ENCODE assay signal across 10 cellular contexts in the genomic region with DNA sequence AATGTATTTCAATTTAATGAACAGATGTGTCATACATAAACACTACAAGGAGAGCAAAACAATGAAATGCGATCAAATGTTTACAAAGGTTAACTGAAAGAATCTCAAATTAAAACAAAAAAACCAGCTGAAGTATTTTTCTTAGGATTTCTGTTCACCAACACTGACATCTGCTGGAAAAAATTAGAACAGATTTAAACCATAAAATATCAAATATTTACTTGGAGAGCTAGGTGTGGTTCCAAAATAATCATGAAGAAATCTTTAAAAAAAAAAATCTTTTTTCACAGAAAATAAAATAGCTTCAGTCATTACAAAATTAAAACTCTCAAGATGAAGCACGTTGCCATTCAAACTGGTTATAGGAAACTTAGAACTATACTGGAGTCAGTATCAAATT. TPM values are rescaled to one million over a fixed set of nuclear protein-coding genes. Genes with fewer than 3 reads are reported as not detected.
DNase-seq lines count a peak whose midpoint lies in the region; ATAC-seq and TF ChIP-seq lines count a peak whose summit lies in the region.
"Had no signal": no experiment of that assay in that cellular context is flagged by ENCODE, and none has a peak within 500 bp of the region (broad histone marks: within the 10 kb centered on the region; RNA-seq: fewer than 3 reads in every experiment).

No MANE protein-coding gene starts in this region.

- 64% methylated on average over 2 of the region's 2 CpGs for WGBS in SK-N-SH (ENCODE audit: low lambda C conversion rate)
- 84% methylated on average over 2 of the region's 2 CpGs for WGBS in smooth muscle cell (ENCODE audit: low lambda C conversion rate)

- peak; percentile 40; the same call in 1 of the 2 replicates for TF ChIP-seq RAD21 in SK-N-SH (IDR thresholded peaks at IDR 0.05; ENCODE audit: low read length)

- intact Hi-C loops in OCI-LY7 (cut with micrococcal nuclease; ENCODE audit: unreplicated experiment) = no loop called here
- intact Hi-C loops in activated naive CD4-positive, alpha-beta T cell treated with anti-CD3 and anti-CD28 coated beads for 36 hours (cut with micrococcal nuclease) = no loop called here

- H3K36me3 ChIP-seq in SK-N-SH (replicated peaks in 1 of 2; ENCODE audit: control insufficient read depth in 1 of 2, insufficient read depth in 2 of 2, low read length in 1 of 2) (peaks cover 86 to 89% of the 10 kb centered on the region in 2 experiments), OCI-LY7 (ENCODE audit: insufficient read depth, low read length) (peaks cover 99% of the 10 kb centered on the region), smooth muscle cell (ENCODE audit: low read depth) (peaks cover 42% of the 10 kb centered on the region)

- peak; percentile 64 for TF ChIP-seq CTCF in SK-N-SH (IDR thresholded peaks at IDR 0.05)
- TF ChIP-seq CTCF in OCI-LY7 (conservative IDR thresholded peaks at IDR 0.05; ENCODE audit: low read length) = peak; percentile 72
- peak; percentile 41 for TF ChIP-seq CTCF in epithelial cell of proximal tubule (conservative IDR thresholded peaks at IDR 0.05; ENCODE audit: low read depth, low read length)
- TF ChIP-seq CTCF in smooth muscle cell (IDR thresholded peaks at IDR 0.05; ENCODE audit: borderline replicate concordance, insufficient read depth, poor library complexity, severe bottlenecking) = peak; percentile 53

- no peak overlapping the region for H3K4me3 Mint-ChIP-seq in activated naive CD4-positive, alpha-beta T cell treated with anti-CD3 and anti-CD28 coated beads for 36 hours

- H3K79me2 ChIP-seq in SK-N-SH (ENCODE audit: insufficient read depth) (peaks cover 42% of the 10 kb centered on the region), OCI-LY7 (ENCODE audit: insufficient read depth, low read depth, low read length) (peaks cover 20% of the 10 kb centered on the region; the same call in 1 of the 2 replicates), smooth muscle cell (ENCODE audit: low read depth) (peaks cover 13% of the 10 kb centered on the region)

- H3K9me3 ChIP-seq in SK-N-SH = no peaks in the 10 kb centered on the region
- no peaks in the 10 kb centered on the region for H3K9me3 ChIP-seq in OCI-LY7 (ENCODE audit: low read length)
- no peaks in the 10 kb centered on the region for H3K9me3 ChIP-seq in smooth muscle cell (replicated peaks; ENCODE audit: low read depth)
- H3K9me3 ChIP-seq: upper lobe of left lung had no signal

- peaks cover 15% of the 10 kb centered on the region for H3K4me1 Mint-ChIP-seq in activated naive CD4-positive, alpha-beta T cell treated with anti-CD3 and anti-CD28 coated beads for 36 hours (ENCODE audit: low read depth)

- no peak overlapping the region for H3K27ac Mint-ChIP-seq in activated naive CD4-positive, alpha-beta T cell treated with anti-CD3 and anti-CD28 coated beads for 36 hours

- no peak overlapping the region for H2AFZ ChIP-seq in SK-N-SH (ENCODE audit: low read depth)
- H2AFZ ChIP-seq in OCI-LY7 (ENCODE audit: low read length) = no peak overlapping the region
- no peak overlapping the region for H2AFZ ChIP-seq in smooth muscle cell (ENCODE audit: low read depth)

- DNase-seq in SK-N-SH (no peak), OCI-LY7 (ENCODE audit: low spot score) (no peak), epithelial cell of proximal tubule (ENCODE audit: low read depth) (no peak), smooth muscle cell (lab: John Stamatoyannopoulos, UW; ENCODE audit: unreplicated experiment) (no peak), nucleus accumbens (lab: John Stamatoyannopoulos, UW) (no peak)
- DNase-seq in activated naive CD4-positive, alpha-beta T cell treated with anti-CD3 and anti-CD28 coated beads for 36 hours = no peak
- DNase-seq: upper lobe of left lung had no signal

- H3K27ac ChIP-seq in SK-N-SH (ENCODE audit: low read depth in 2 of 2, low read length in 1 of 2) = no peak overlapping the region
- no peak overlapping the region for H3K27ac ChIP-seq in OCI-LY7 (ENCODE audit: low read depth, low read length, poor library complexity, severe bottlenecking)
- H3K27ac ChIP-seq in smooth muscle cell (ENCODE audit: low read depth) = no peak overlapping the region
- H3K27ac ChIP-seq: SK-N-MC, upper lobe of left lung had no signal

- H3K27me3 ChIP-seq in SK-N-SH (ENCODE audit: insufficient read depth) (no peaks in the 10 kb centered on the region), smooth muscle cell (ENCODE audit: low read depth) (no peaks in the 10 kb centered on the region)
- H3K27me3 ChIP-seq: upper lobe of left lung had no signal

- H3K9me2 ChIP-seq in SK-N-SH (no peaks in the 10 kb centered on the region), OCI-LY7 (ENCODE audit: insufficient read depth, low read length) (no peaks in the 10 kb centered on the region)

- H3K36me3 Mint-ChIP-seq in activated naive CD4-positive, alpha-beta T cell treated with anti-CD3 and anti-CD28 coated beads for 36 hours (ENCODE audit: low read depth) = peaks cover 29% of the 10 kb centered on the region

- no peaks in the 10 kb centered on the region for H3K9me3 Mint-ChIP-seq in activated naive CD4-positive, alpha-beta T cell treated with anti-CD3 and anti-CD28 coated beads for 36 hours

- H3K9ac ChIP-seq in SK-N-SH (no peak overlapping the region), smooth muscle cell (ENCODE audit: low read depth) (no peak overlapping the region)

- H3K4me2 ChIP-seq in SK-N-SH (no peak overlapping the region), OCI-LY7 (ENCODE audit: low read length) (no peak overlapping the region), smooth muscle cell (no peak overlapping the region)

- H3K27me3 Mint-ChIP-seq in activated naive CD4-positive, alpha-beta T cell treated with anti-CD3 and anti-CD28 coated beads for 36 hours (ENCODE audit: low read depth) = no peaks in the 10 kb centered on the region

- POLR2A ChIA-PET in SK-N-SH (lab: Yijun Ruan, JAX) (interaction anchor here (0.7 kb wide), 2 partner anchors 557 to 1558 kb away, joined by 3 read pairs; no protein-coding TSS in a partner anchor), OCI-LY7 (lab: Charles Lee) (interaction anchor here (0.9 to 1.1 kb wide), 2 partner anchors 12 to 438 kb away, joined by 3 to 6 read pairs; no protein-coding TSS in a partner anchor)

- TF ChIP-seq EP300 in SK-N-SH (IDR thresholded peaks at IDR 0.05; ENCODE audit: borderline replicate concordance in 1 of 2, low read depth in 1 of 2, low read length in 1 of 2) = no peak

- H3F3A ChIP-seq in SK-N-SH (replicated peaks; ENCODE audit: insufficient read depth) (peaks cover 14% of the 10 kb centered on the region), smooth muscle cell (ENCODE audit: low read depth) (peaks cover 16% of the 10 kb centered on the region)

- no peak overlapping the region for H3K4me3 ChIP-seq in SK-N-SH (ENCODE audit: low read depth in 2 of 2, low read length in 1 of 2)
- H3K4me3 ChIP-seq in OCI-LY7 (ENCODE audit: low read depth, low read length, poor library complexity, severe bottlenecking) = no peak overlapping the region
- H3K4me3 ChIP-seq in epithelial cell of proximal tubule (ENCODE audit: low read depth, low read length) = no peak overlapping the region
- no peak overlapping the region for H3K4me3 ChIP-seq in smooth muscle cell
- H3K4me3 ChIP-seq: SK-N-MC, upper lobe of left lung had no signal

- no peak for ATAC-seq in SK-N-SH treated with all-trans-retinoic acid at 6 μM for 48 hours
- ATAC-seq in HG03025 (IDR thresholded peaks at IDR 0.05; ENCODE audit: low FRiP score, unreplicated experiment) = no peak

- BruUV-seq in OCI-LY7 (replicated peaks; lab: Mats Ljungman, UMichigan) = no TSS peak

- H4K20me1 ChIP-seq in SK-N-SH (ENCODE audit: insufficient read depth) (no peaks in the 10 kb centered on the region; the same call in 1 of the 2 replicates), OCI-LY7 (ENCODE audit: insufficient read depth, low read length) (0 out of 2 replicates have a peak, but pooled peaks cover 3% of the 10 kb centered on the region), smooth muscle cell (ENCODE audit: low read depth) (peaks cover 90% of the 10 kb centered on the region)

- H3K4me1 ChIP-seq in SK-N-SH (ENCODE audit: control insufficient read depth in 1 of 2, insufficient read depth in 2 of 2, low read depth in 1 of 2, low read length in 1 of 2) (no peaks in the 10 kb centered on the region), OCI-LY7 (ENCODE audit: insufficient read depth, low read length, poor library complexity, severe bottlenecking) (no peaks in the 10 kb centered on the region), smooth muscle cell (ENCODE audit: low read depth) (no peaks in the 10 kb centered on the region)

- CTCF ChIA-PET in SK-N-SH (lab: Yijun Ruan, JAX) = interaction anchor here (0.7 to 3.4 kb wide), 16 partner anchors 7 to 1665 kb away, joined by 3 to 28 read pairs (median 4); partner anchors contain the start of genes LYPD6, LYPD6B and MMADHC
- CTCF ChIA-PET in OCI-LY7 (lab: Charles Lee; ENCODE audit: unreplicated experiment) = no interaction called here
- CTCF ChIA-PET in activated naive CD4-positive, alpha-beta T cell treated with anti-CD3 and anti-CD28 coated beads for 36 hours (lab: Charles Lee) = interaction anchor here (0.7 to 1.8 kb wide), 4 partner anchors 13 to 1665 kb away, joined by 3 to 4 read pairs (median 4); no protein-coding TSS in a partner anchor

TF ChIP-seq in SK-N-SH, 30 proteins besides CTCF, POLR2A, EP300 and RAD21 (continues in another document):
- TF ChIP-seq EZH2phosphoT487 (IDR thresholded peaks at IDR 0.05; ENCODE audit: borderline replicate concordance, low read depth) = no peak

TF ChIP-seq in SK-N-SH treated with all-trans-retinoic acid at 6 μM for 48 hours, 23 proteins besides CTCF, POLR2A, EP300 and RAD21 (continues in another document):
- no peak for TF ChIP-seq CSDC2 (CRISPR knock-in tag; IDR thresholded peaks at IDR 0.05)
- TF ChIP-seq ZNF8 (CRISPR knock-in tag; IDR thresholded peaks at IDR 0.05) = no peak
- TF ChIP-seq TOX (CRISPR knock-in tag; IDR thresholded peaks at IDR 0.05; ENCODE audit: borderline replicate concordance) = no peak
- no peak for TF ChIP-seq ZFP3 (CRISPR knock-in tag; IDR thresholded peaks at IDR 0.05)
- no peak for TF ChIP-seq ZNF70 (CRISPR knock-in tag; IDR thresholded peaks at IDR 0.05)

RNA-seq across cellular contexts. Expression of gene MMADHC, which starts 13.8 kb away (rescaled TPM):
- polyA plus RNA-seq in SK-N-SH (2012; rRNA removed) (40.4 and 45.1 TPM in 2 replicates), smooth muscle cell (141 and 159 TPM in 2 replicates)
- 61.8 and 81.5 TPM in 2 replicates for polyA plus RNA-seq in SK-N-SH (2012; cell fraction: cytosol; rRNA removed)
- polyA plus RNA-seq in SK-N-SH (2012; cell fraction: nucleus; rRNA removed) = 11.3 and 27.8 TPM in 2 replicates
- 68.5 and 73.6 TPM in 2 replicates for total RNA-seq in OCI-LY7 (2014; rRNA removed; shearing (Covaris generic))
- total RNA-seq in OCI-LY7 (2022) (103 and 115 TPM in 2 replicates), epithelial cell of proximal tubule (132 and 162 TPM in 2 replicates), smooth muscle cell (174 and 188 TPM in 2 replicates)
- 100 to 1,000 TPM; 142 to 143 TPM for total RNA-seq in activated naive CD4-positive, alpha-beta T cell treated with anti-CD3 and anti-CD28 coated beads for 36 hours
